In genomic region chr7:24922099-24922773, GRCh38 we compare ENCODE assay signal across 14 cellular contexts. TPM values are rescaled to one million over a fixed set of nuclear protein-coding genes. Genes with fewer than 3 reads are reported as not detected.
DNase-seq lines count a peak whose midpoint lies in the region; ATAC-seq and TF ChIP-seq lines count a peak whose summit lies in the region.
"Had no signal": no experiment of that assay in that cellular context is flagged by ENCODE, and none has a peak within 500 bp of the region (broad histone marks: within the 10 kb centered on the region; RNA-seq: fewer than 3 reads in every experiment).

No MANE protein-coding gene starts in this region.

- H3K27me3 Mint-ChIP-seq in Calu3 (ENCODE audit: unreplicated experiment), result no peaks in the 10 kb centered on the region
- no peaks in the 10 kb centered on the region for H3K27me3 Mint-ChIP-seq in central memory CD8-positive, alpha-beta T cell

- no peak overlapping the region; the same call in 1 of the 2 replicates for H3K9ac ChIP-seq in Karpas-422 (ENCODE audit: low read length)
- H3K9ac ChIP-seq in mesenchymal stem cell (ENCODE audit: low read length), result peak overlapping the region; percentile 56
- H3K9ac ChIP-seq: neural progenitor cell had no signal

- H3K9me3 Mint-ChIP-seq in Calu3 (ENCODE audit: low read depth, unreplicated experiment), result no peaks in the 10 kb centered on the region
- H3K9me3 Mint-ChIP-seq in central memory CD8-positive, alpha-beta T cell, result no peaks in the 10 kb centered on the region
- H3K9me3 Mint-ChIP-seq: activated naive CD4-positive, alpha-beta T cell treated with anti-CD3 and anti-CD28 coated beads for 36 hours; neural progenitor cell had no signal

- H4K20me1 ChIP-seq in Karpas-422 (ENCODE audit: insufficient read depth, low read depth, low read length), result peaks cover 48% of the 10 kb centered on the region

- H3K27ac ChIP-seq in Karpas-422 (ENCODE audit: low read length) (peak overlapping the region; percentile 55), mesenchymal stem cell (ENCODE audit: low read length, poor library complexity, severe bottlenecking) (no peak overlapping the region)
- H3K27ac ChIP-seq: neural progenitor cell had no signal

- no peak overlapping the region for H2BK120ac ChIP-seq in mesenchymal stem cell (ENCODE audit: low read depth, low read length)

- CTCF ChIA-PET in Calu3 (lab: Charles Lee), result interaction anchor here (1.3 kb wide), 1 partner anchor 57 kb away, joined by 4 read pairs; the partner anchor contains the start of gene OSBPL3

- peak overlapping the region; percentile 12 for H3K4me2 ChIP-seq in Karpas-422 (ENCODE audit: low read depth, low read length, poor library complexity, severe bottlenecking)
- no peak overlapping the region for H3K4me2 ChIP-seq in mesenchymal stem cell (ENCODE audit: low read length, poor library complexity, severe bottlenecking)
- H3K4me2 ChIP-seq: neural progenitor cell had no signal

- 0 out of 2 replicates have a peak, but pooled peaks cover 8% of the 10 kb centered on the region for H3K36me3 ChIP-seq in Karpas-422 (ENCODE audit: insufficient read depth, low read length)
- H3K36me3 ChIP-seq in mesenchymal stem cell (ENCODE audit: control insufficient read depth in 1 of 2, insufficient read depth in 2 of 2, low read depth in 1 of 2, low read length in 2 of 2), result no peaks in the 10 kb centered on the region
- H3K36me3 ChIP-seq: neural progenitor cell had no signal

- 94% methylated on average over 2 of the region's 5 CpGs for WGBS in mesenchymal stem cell

- peak overlapping the region; percentile 19 to 57 for H3K18ac ChIP-seq in mesenchymal stem cell (ENCODE audit: low read depth in 1 of 2, low read length in 2 of 2)

- H2BK15ac ChIP-seq in mesenchymal stem cell (ENCODE audit: low read depth, poor library complexity, severe bottlenecking), result no peak overlapping the region

- H3K27me3 ChIP-seq in Karpas-422 (ENCODE audit: low read length) (no peaks in the 10 kb centered on the region), mesenchymal stem cell (ENCODE audit: control insufficient read depth in 1 of 2, insufficient read depth in 1 of 2, low read length in 2 of 2) (no peaks in the 10 kb centered on the region)
- H3K27me3 ChIP-seq: neural progenitor cell had no signal

- no peak for ATAC-seq in central memory CD8-positive, alpha-beta T cell (replicated peaks; ENCODE audit: extremely low read depth, poor library complexity, severe bottlenecking)
- no peak for ATAC-seq in GM18870 (IDR thresholded peaks at IDR 0.05; ENCODE audit: unreplicated experiment)

- H3K14ac ChIP-seq in mesenchymal stem cell (ENCODE audit: low read length in 2 of 2), result peak overlapping the region in 1 of 2 experiments; percentile 44

- intact Hi-C loops in Calu3 (cut with micrococcal nuclease; ENCODE audit: unreplicated experiment), result no loop called here

- H3K9me3 ChIP-seq in Karpas-422 (ENCODE audit: low read length) (no peaks in the 10 kb centered on the region), mesenchymal stem cell (ENCODE audit: control insufficient read depth, low read length) (no peaks in the 10 kb centered on the region)

- H3K4me3 ChIP-seq in Karpas-422 (ENCODE audit: low read length) (no peak overlapping the region), mesenchymal stem cell (ENCODE audit: insufficient read depth in 1 of 2, low read depth in 1 of 2, low read length in 2 of 2) (peak overlapping the region in 1 of 2 experiments; percentile 68)
- H3K4me3 ChIP-seq: neural progenitor cell had no signal

- peak overlapping the region; percentile 35 for H4K8ac ChIP-seq in mesenchymal stem cell (ENCODE audit: low read length)

- H3K27ac Mint-ChIP-seq in Calu3 (ENCODE audit: unreplicated experiment), result peak overlapping the region; percentile 67
- H3K27ac Mint-ChIP-seq in central memory CD8-positive, alpha-beta T cell (ENCODE audit: low read depth), result peak overlapping the region; percentile 8

- peaks cover 100% of the 10 kb centered on the region for H3K4me1 ChIP-seq in Karpas-422 (ENCODE audit: low read length)
- H3K4me1 ChIP-seq in mesenchymal stem cell (ENCODE audit: control insufficient read depth, insufficient read depth, low read depth, low read length), result peaks cover 6% of the 10 kb centered on the region

- BruUV-seq in Calu3 (replicated peaks; lab: Mats Ljungman, UMichigan), result no TSS peak

- H3K9me2 ChIP-seq in Karpas-422 (replicated peaks; ENCODE audit: insufficient read depth, low read length), result no peaks in the 10 kb centered on the region

- peak overlapping the region in 1 of 2 experiments; percentile 90 for H2BK12ac ChIP-seq in mesenchymal stem cell (ENCODE audit: low read length in 2 of 2)

- no peak overlapping the region for H3K23ac ChIP-seq in mesenchymal stem cell (ENCODE audit: low read length in 2 of 2)

- TF ChIP-seq CTCF in Calu3 (IDR thresholded peaks at IDR 0.05; ENCODE audit: unreplicated experiment), result no peak

- H2AK5ac ChIP-seq in mesenchymal stem cell (ENCODE audit: low read length, severe bottlenecking), result no peak overlapping the region

- no peak overlapping the region for H2BK5ac ChIP-seq in mesenchymal stem cell (ENCODE audit: low read depth, low read length, poor library complexity, severe bottlenecking)

- H3K36me3 Mint-ChIP-seq in Calu3 (ENCODE audit: insufficient read depth, unreplicated experiment), result peaks cover 5% of the 10 kb centered on the region
- H3K36me3 Mint-ChIP-seq in central memory CD8-positive, alpha-beta T cell (ENCODE audit: insufficient read depth), result peaks cover 2% of the 10 kb centered on the region

- no peak overlapping the region for H2AFZ ChIP-seq in Karpas-422 (ENCODE audit: low read length)
- no peak overlapping the region for H2AFZ ChIP-seq in mesenchymal stem cell (ENCODE audit: low read depth, low read length)
- H2AFZ ChIP-seq: neural progenitor cell had no signal

- H3K4me3 Mint-ChIP-seq in Calu3 (ENCODE audit: low read depth, unreplicated experiment), result peak overlapping the region; percentile 4
- no peak overlapping the region for H3K4me3 Mint-ChIP-seq in central memory CD8-positive, alpha-beta T cell
- H3K4me3 Mint-ChIP-seq: activated naive CD4-positive, alpha-beta T cell treated with anti-CD3 and anti-CD28 coated beads for 36 hours; neural progenitor cell had no signal

- peaks cover 71% of the 10 kb centered on the region for H3K4me1 Mint-ChIP-seq in Calu3 (ENCODE audit: low read depth, unreplicated experiment)
- peaks cover 75% of the 10 kb centered on the region for H3K4me1 Mint-ChIP-seq in central memory CD8-positive, alpha-beta T cell

- peaks cover 100% of the 10 kb centered on the region for H3K79me2 ChIP-seq in Karpas-422 (ENCODE audit: low read length)

- peak overlapping the region; percentile 64 for H4K91ac ChIP-seq in mesenchymal stem cell (ENCODE audit: low read length)

- peaks cover 28% of the 10 kb centered on the region for H3K79me1 ChIP-seq in mesenchymal stem cell (replicated peaks; ENCODE audit: low read length, poor library complexity, severe bottlenecking)

- no peak overlapping the region for H3K4ac ChIP-seq in mesenchymal stem cell (ENCODE audit: low read depth in 1 of 2, low read length in 2 of 2)

- DNase-seq in Calu3 (no peak), Karpas-422 (no peak), mesenchymal stem cell (no peak), COR-L47 (lab: John Stamatoyannopoulos, UW) (no peak), SKM-1 treated with dmso at 0.1 percent for 144 hours (lab: John Stamatoyannopoulos, UW; ENCODE audit: unreplicated experiment) (no peak), amygdala (lab: John Stamatoyannopoulos, UW) (no peak)
- DNase-seq in central memory CD8-positive, alpha-beta T cell (ENCODE audit: low spot score in 2 of 2), result no peak
- DNase-seq: activated naive CD4-positive, alpha-beta T cell treated with anti-CD3 and anti-CD28 coated beads for 36 hours; DMS79 treated with DMSO at 0.1 percent for 48 hours; KG1; NCI-H2107; OCI-M1 had no signal

RNA-seq across cellular contexts. Expression of gene OSBPL3, which starts 57.7 kb away (rescaled TPM):
- 124 and 136 TPM in 2 replicates for total RNA-seq in Calu3 (2022)
- 120 and 149 TPM in 2 replicates for total RNA-seq in Karpas-422 (2014; rRNA removed; shearing (Covaris generic); ENCODE audit: low replicate concordance)
- 7.8 TPM for polyA plus RNA-seq in mesenchymal stem cell (2013, experiment 1 of 2)
- 7.5 TPM for polyA plus RNA-seq in mesenchymal stem cell (2013, experiment 2 of 2)
